Comparison of ENCODE assay signal across 8 cellular contexts in genomic region chr2:240024766-240025165, GRCh38. TPM values are rescaled to one million over a fixed set of nuclear protein-coding genes. Genes with fewer than 3 reads are reported as not detected.
DNase-seq lines count a peak whose midpoint lies in the region; ATAC-seq and TF ChIP-seq lines count a peak whose summit lies in the region.

No MANE protein-coding gene starts in this region.

- 0 to 2% (median 1%) methylated on average over 14 to 22 of the region's 22 CpGs for WGBS in adrenal gland, 4 donors

- intact Hi-C loops in adrenal gland (cut with DNase I): no loop called here

- peak overlapping the region; percentile 91 to 98 (median 94) for H3K4me3 Mint-ChIP-seq in CD8-positive, alpha-beta memory T cell
- H3K4me3 Mint-ChIP-seq in immature natural killer cell: peak overlapping the region; percentile 87 to 96 (median 96)

- H3K4me3 ChIP-seq in CD8-positive, alpha-beta memory T cell (ENCODE audit: low read length): peak overlapping the region; percentile 99
- H3K4me3 ChIP-seq in adrenal gland: peak overlapping the region in 3 of 4 donors; percentile 48 to 98 (median 74)

- POLR2A ChIA-PET in CD8-positive, alpha-beta memory T cell (lab: Charles Lee): interaction anchor here (0.7 to 1.0 kb wide), 2 partner anchors 97 to 757 kb away, joined by 3 read pairs; no protein-coding TSS in a partner anchor

- H3K9me3 Mint-ChIP-seq in CD8-positive, alpha-beta memory T cell: no peaks in the 10 kb centered on the region
- no peaks in the 10 kb centered on the region for H3K9me3 Mint-ChIP-seq in immature natural killer cell

- H3K27me3 ChIP-seq in CD8-positive, alpha-beta memory T cell (ENCODE audit: insufficient read depth, low read length, poor library complexity, severe bottlenecking): no peaks in the 10 kb centered on the region
- no peaks in the 10 kb centered on the region for H3K27me3 ChIP-seq in adrenal gland

- H3K9me3 ChIP-seq in CD8-positive, alpha-beta memory T cell (ENCODE audit: low read length): no peaks in the 10 kb centered on the region
- no peaks in the 10 kb centered on the region for H3K9me3 ChIP-seq in adrenal gland (replicated peaks in 1 of 3)

- H3K27ac Mint-ChIP-seq in CD8-positive, alpha-beta memory T cell: peak overlapping the region; percentile 94 to 97 (median 96)
- H3K27ac Mint-ChIP-seq in immature natural killer cell: peak overlapping the region; percentile 89 to 98 (median 92)

- H3K36me3 Mint-ChIP-seq in CD8-positive, alpha-beta memory T cell: peaks cover 0 to 26% (median 7%) of the 10 kb centered on the region in 3 donors
- peaks cover 6 to 9% (median 8%) of the 10 kb centered on the region in 3 donors for H3K36me3 Mint-ChIP-seq in immature natural killer cell

- peak overlapping the region; percentile 93 for H3K27ac ChIP-seq in CD8-positive, alpha-beta memory T cell (ENCODE audit: low read depth, low read length)
- H3K27ac ChIP-seq in adrenal gland: peak overlapping the region in 4 of 5 donors; percentile 93 to 96 (median 96)

- H3K27me3 Mint-ChIP-seq in CD8-positive, alpha-beta memory T cell: peaks cover 4 to 7% of the 10 kb centered on the region in 2 donors
- peaks cover 10 to 29% (median 26%) of the 10 kb centered on the region in 3 donors for H3K27me3 Mint-ChIP-seq in immature natural killer cell (ENCODE audit: low read depth in 3 of 3)

- no peak for TF ChIP-seq POLR2A in adrenal gland (IDR thresholded peaks at IDR 0.05)

- peaks cover 15% of the 10 kb centered on the region for H3K36me3 ChIP-seq in CD8-positive, alpha-beta memory T cell (ENCODE audit: insufficient read depth, low read length)
- H3K36me3 ChIP-seq in adrenal gland (replicated peaks in 1 of 2): peaks cover 0 to 14% of the 10 kb centered on the region in 2 donors

- DNase-seq in CD8-positive, alpha-beta memory T cell: peak in 1 of 5 donors; percentile 10
- DNase-seq in NAMALWA (ENCODE audit: low spot score) (peak; percentile 62), adrenal gland (peak in 2 of 7 donors; percentile 26 to 28), immature natural killer cell (no peak), germinal center (ENCODE audit: low spot score) (no peak)
- peak; percentile 32 for DNase-seq in stimulated activated CD4-positive, alpha-beta T cell treated with anti-CD3 and anti-CD28 coated beads, Interleukin-1b, Interleukin-23, amount 100 ng/mL, for 48 hours

- no peak for TF ChIP-seq CTCF in adrenal gland (IDR thresholded peaks at IDR 0.05)

- H3K4me1 Mint-ChIP-seq in CD8-positive, alpha-beta memory T cell: peaks cover 17 to 37% (median 35%) of the 10 kb centered on the region in 3 donors
- H3K4me1 Mint-ChIP-seq in immature natural killer cell: peaks cover 25 to 28% of the 10 kb centered on the region in 2 donors

- peaks cover 15% of the 10 kb centered on the region for H3K4me1 ChIP-seq in CD8-positive, alpha-beta memory T cell (ENCODE audit: insufficient read depth, low read length)
- H3K4me1 ChIP-seq in adrenal gland (replicated peaks in 1 of 2): peaks cover 6 to 16% of the 10 kb centered on the region in 2 donors

- CTCF ChIA-PET in CD8-positive, alpha-beta memory T cell (lab: Charles Lee): interaction anchor here (1.1 kb wide), 1 partner anchor 119 kb away, joined by 3 read pairs; no protein-coding TSS in a partner anchor

- ATAC-seq in GM21619 (IDR thresholded peaks at IDR 0.05; ENCODE audit: unreplicated experiment) (peak; percentile 7), HG03378 (IDR thresholded peaks at IDR 0.05; ENCODE audit: unreplicated experiment) (no peak)

RNA-seq across cellular contexts. Expression of gene NDUFA10, which starts 0.4 kb away (rescaled TPM):
- 100 to 1,000 TPM; 156 to 157 TPM for total RNA-seq in CD8-positive, alpha-beta memory T cell
- polyA plus RNA-seq in CD8-positive, alpha-beta memory T cell: 133 TPM
- total RNA-seq in adrenal gland: 100 to 1,000 TPM; 170 to 282 (median 181) TPM
- 100 to 1,000 TPM; 106 to 191 (median 121) TPM for polyA plus RNA-seq in adrenal gland
- polyA plus RNA-seq in immature natural killer cell: 100 to 1,000 TPM; 121 to 165 (median 135) TPM

RNA-seq across cellular contexts. Expression of gene OR6B2, which starts 5.5 kb away (rescaled TPM):
- not detected for total RNA-seq in CD8-positive, alpha-beta memory T cell
- not detected for polyA plus RNA-seq in CD8-positive, alpha-beta memory T cell
- not detected for total RNA-seq in adrenal gland
- polyA plus RNA-seq in adrenal gland (under 1 TPM in 1 of 3 donors, not detected in 2; 0.03 TPM), immature natural killer cell (not detected)

RNA-seq across cellular contexts. Expression of gene OR6B3, which starts 28.6 kb away (rescaled TPM):
- total RNA-seq in CD8-positive, alpha-beta memory T cell: not detected
- polyA plus RNA-seq in CD8-positive, alpha-beta memory T cell: not detected
- total RNA-seq in adrenal gland: not detected
- not detected for polyA plus RNA-seq in adrenal gland
- not detected for polyA plus RNA-seq in immature natural killer cell

Comparison
In these comparisons a context has a peak if more than half of its experiments do, and no peak if none do; other contexts are left out.
1. DNase-seq: peak in NAMALWA (single experiment) and stimulated activated CD4-positive, alpha-beta T cell treated with anti-CD3 and anti-CD28 coated beads, Interleukin-1b, Interleukin-23, amount 100 ng/mL, for 48 hours (single experiment); none in immature natural killer cell (0 of 3) and germinal center (single experiment).